Comparison of ENCODE assay signal across 9 cellular contexts in genomic region chr13:21060063-21060826, GRCh38. TPM values are rescaled to one million over a fixed set of nuclear protein-coding genes. Genes with fewer than 3 reads are reported as not detected.
DNase-seq lines count a peak whose midpoint lies in the region; ATAC-seq and TF ChIP-seq lines count a peak whose summit lies in the region.
"Had no signal": no experiment of that assay in that cellular context is flagged by ENCODE, and none has a peak within 500 bp of the region (broad histone marks: within the 10 kb centered on the region; RNA-seq: fewer than 3 reads in every experiment).

No MANE protein-coding gene starts in this region.

- POLR2A ChIA-PET in activated CD4-positive, alpha-beta memory T cell treated with anti-CD3 and anti-CD28 coated beads, Interleukin-2, amount 10 ng/mL, durations not matched to agents 7 days and 5 days (lab: Charles Lee), result interaction anchor here (1.4 to 3.7 kb wide), 3 partner anchors 11 to 116 kb away, joined by 5 to 13 read pairs (median 6); partner anchors contain the start of genes MRPL57 and SKA3

- peaks cover 74% of the 10 kb centered on the region for H3K27me3 Mint-ChIP-seq in T-helper 1 cell treated with Interleukin-12 subunit alpha and Interleukin-12 subunit beta and Interleukin-4 antibody, amounts not matched to agents 30 μg/mL and 1 μg/mL, for 36 hours (ENCODE audit: low read depth)
- H3K27me3 Mint-ChIP-seq in activated CD4-positive, alpha-beta memory T cell treated with anti-CD3 and anti-CD28 coated beads, Interleukin-2, amount 10 ng/mL, durations not matched to agents 7 days and 5 days, result peaks cover 32% of the 10 kb centered on the region
- H3K27me3 Mint-ChIP-seq in osteocyte (ENCODE audit: unreplicated experiment), result no peaks in the 10 kb centered on the region

- peak overlapping the region; percentile 51 for H3K4me3 Mint-ChIP-seq in T-helper 1 cell treated with Interleukin-12 subunit alpha and Interleukin-12 subunit beta and Interleukin-4 antibody, amounts not matched to agents 30 μg/mL and 1 μg/mL, for 36 hours
- peak overlapping the region; percentile 67 for H3K4me3 Mint-ChIP-seq in activated CD4-positive, alpha-beta memory T cell treated with anti-CD3 and anti-CD28 coated beads, Interleukin-2, amount 10 ng/mL, durations not matched to agents 7 days and 5 days
- peak overlapping the region; percentile 79 for H3K4me3 Mint-ChIP-seq in osteocyte (ENCODE audit: unreplicated experiment)

- H3K4me3 ChIP-seq in gastroesophageal sphincter, result peak overlapping the region; percentile 97 to 99

- ATAC-seq in HG03025 (IDR thresholded peaks at IDR 0.05; ENCODE audit: low FRiP score, unreplicated experiment) (peak; percentile 11), gastroesophageal sphincter (peak; percentile 44)

- TF ChIP-seq POLR2A in gastroesophageal sphincter (IDR thresholded peaks at IDR 0.05), result peak; percentile 31 to 74

- H3K36me3 Mint-ChIP-seq in T-helper 1 cell treated with Interleukin-12 subunit alpha and Interleukin-12 subunit beta and Interleukin-4 antibody, amounts not matched to agents 30 μg/mL and 1 μg/mL, for 36 hours (ENCODE audit: low read depth), result no peaks in the 10 kb centered on the region
- no peaks in the 10 kb centered on the region for H3K36me3 Mint-ChIP-seq in activated CD4-positive, alpha-beta memory T cell treated with anti-CD3 and anti-CD28 coated beads, Interleukin-2, amount 10 ng/mL, durations not matched to agents 7 days and 5 days (ENCODE audit: low read depth)
- H3K36me3 Mint-ChIP-seq in osteocyte (ENCODE audit: unreplicated experiment), result peaks cover 3% of the 10 kb centered on the region

- H3K9me3 ChIP-seq in gastroesophageal sphincter, result no peaks in the 10 kb centered on the region

- H3K27ac ChIP-seq in gastroesophageal sphincter, result peak overlapping the region; percentile 100

- H3K9me3 Mint-ChIP-seq in T-helper 1 cell treated with Interleukin-12 subunit alpha and Interleukin-12 subunit beta and Interleukin-4 antibody, amounts not matched to agents 30 μg/mL and 1 μg/mL, for 36 hours, result no peaks in the 10 kb centered on the region
- H3K9me3 Mint-ChIP-seq in activated CD4-positive, alpha-beta memory T cell treated with anti-CD3 and anti-CD28 coated beads, Interleukin-2, amount 10 ng/mL, durations not matched to agents 7 days and 5 days, result no peaks in the 10 kb centered on the region
- no peaks in the 10 kb centered on the region for H3K9me3 Mint-ChIP-seq in osteocyte (ENCODE audit: unreplicated experiment)

- DNase-seq in T-helper 1 cell (no peak), osteocyte (ENCODE audit: extremely low spot score, unreplicated experiment) (no peak), DMS114 treated with DMSO at 0.1 percent for 48 hours (lab: John Stamatoyannopoulos, UW; ENCODE audit: unreplicated experiment) (no peak), SHP77 treated with DMSO at 0.1 percent for 48 hours (lab: John Stamatoyannopoulos, UW) (no peak)
- no peak for DNase-seq in activated CD4-positive, alpha-beta memory T cell treated with anti-CD3 and anti-CD28 coated beads, Interleukin-2, amount 10 ng/mL, durations not matched to agents 7 days and 5 days
- DNase-seq: DND-41 had no signal

- no peaks in the 10 kb centered on the region for H3K27me3 ChIP-seq in gastroesophageal sphincter

- H3K4me1 Mint-ChIP-seq in T-helper 1 cell treated with Interleukin-12 subunit alpha and Interleukin-12 subunit beta and Interleukin-4 antibody, amounts not matched to agents 30 μg/mL and 1 μg/mL, for 36 hours (ENCODE audit: low read depth), result peaks cover 5% of the 10 kb centered on the region
- H3K4me1 Mint-ChIP-seq in activated CD4-positive, alpha-beta memory T cell treated with anti-CD3 and anti-CD28 coated beads, Interleukin-2, amount 10 ng/mL, durations not matched to agents 7 days and 5 days, result peaks cover 16% of the 10 kb centered on the region
- peaks cover 49% of the 10 kb centered on the region for H3K4me1 Mint-ChIP-seq in osteocyte (ENCODE audit: unreplicated experiment)

- no peaks in the 10 kb centered on the region for H3K36me3 ChIP-seq in gastroesophageal sphincter

- peaks cover 0 to 57% (median 29%) of the 10 kb centered on the region in 3 donors for H3K4me1 ChIP-seq in gastroesophageal sphincter

- TF ChIP-seq CTCF in gastroesophageal sphincter (IDR thresholded peaks at IDR 0.05) (no peak), osteocyte (IDR thresholded peaks at IDR 0.05) (no peak)

- WGBS in gastroesophageal sphincter (ENCODE audit: low coverage in 1 of 2), 2 donors, result 44% methylated on average over 10 of the region's 81 CpGs; no CpG with 5 or more reads in 1 of the 2 donors

- CTCF ChIA-PET in activated CD4-positive, alpha-beta memory T cell treated with anti-CD3 and anti-CD28 coated beads, Interleukin-2, amount 10 ng/mL, durations not matched to agents 7 days and 5 days (lab: Charles Lee), result no interaction called here

- no peak overlapping the region for H3K27ac Mint-ChIP-seq in T-helper 1 cell treated with Interleukin-12 subunit alpha and Interleukin-12 subunit beta and Interleukin-4 antibody, amounts not matched to agents 30 μg/mL and 1 μg/mL, for 36 hours
- H3K27ac Mint-ChIP-seq in activated CD4-positive, alpha-beta memory T cell treated with anti-CD3 and anti-CD28 coated beads, Interleukin-2, amount 10 ng/mL, durations not matched to agents 7 days and 5 days, result no peak overlapping the region
- H3K27ac Mint-ChIP-seq in osteocyte (ENCODE audit: unreplicated experiment), result peak overlapping the region; percentile 80

- no peak for TF ChIP-seq EP300 in gastroesophageal sphincter (IDR thresholded peaks at IDR 0.05)

RNA-seq across cellular contexts. Expression of gene LATS2, which starts 1.1 kb away (rescaled TPM):
- total RNA-seq in activated CD4-positive, alpha-beta memory T cell treated with anti-CD3 and anti-CD28 coated beads, Interleukin-2, amount 10 ng/mL, durations not matched to agents 7 days and 5 days, result 10 to 100 TPM; 11.2 to 11.8 TPM
- total RNA-seq in gastroesophageal sphincter (10 to 100 TPM; 42.2 to 95.4 (median 56.5) TPM), osteocyte (48.9 and 58.3 TPM in 2 replicates)
